Comparison of ENCODE assay signal across 1 cellular context in genomic region chr3:113745273-113746068, GRCh38.
TF ChIP-seq lines count a peak whose summit lies in the region.

No MANE protein-coding gene starts in this region.

TF ChIP-seq in HEK293, 187 proteins besides CTCF, POLR2A, EP300 and RAD21 (continued from another document and continues in another):
- TF ChIP-seq TCF7L2 (IDR thresholded peaks at IDR 0.05; ENCODE audit: borderline replicate concordance, low read depth, low read length): peak; percentile 79; the same call in 1 of the 2 replicates
- TF ChIP-seq ZNF140 (tag by site-specific recombination; IDR thresholded peaks at IDR 0.05): no peak
- no peak for TF ChIP-seq ZFP41 (tag by site-specific recombination; IDR thresholded peaks at IDR 0.05; ENCODE audit: borderline replicate concordance)
- TF ChIP-seq ZNF2 (tag by site-specific recombination; IDR thresholded peaks at IDR 0.05): 0 out of 2 replicates have a peak, but pooled peaks have one; percentile 65
- TF ChIP-seq, protein P1, sequence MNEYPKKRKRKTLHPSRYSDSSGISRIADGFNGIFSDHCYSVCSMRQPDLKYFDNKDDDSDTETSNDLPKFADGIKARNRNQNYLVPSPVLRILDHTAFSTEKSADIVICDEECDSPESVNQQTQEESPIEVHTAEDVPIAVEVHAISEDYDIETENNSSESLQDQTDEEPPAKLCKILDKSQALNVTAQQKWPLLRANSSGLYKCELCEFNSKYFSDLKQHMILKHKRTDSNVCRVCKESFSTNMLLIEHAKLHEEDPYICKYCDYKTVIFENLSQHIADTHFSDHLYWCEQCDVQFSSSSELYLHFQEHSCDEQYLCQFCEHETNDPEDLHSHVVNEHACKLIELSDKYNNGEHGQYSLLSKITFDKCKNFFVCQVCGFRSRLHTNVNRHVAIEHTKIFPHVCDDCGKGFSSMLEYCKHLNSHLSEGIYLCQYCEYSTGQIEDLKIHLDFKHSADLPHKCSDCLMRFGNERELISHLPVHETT (tag by site-specific recombination; IDR thresholded peaks at IDR 0.05): no peak
- no peak; the same call in 1 of the 2 replicates for TF ChIP-seq SP7 (tag by site-specific recombination; IDR thresholded peaks at IDR 0.05)
- TF ChIP-seq SP2 (tag by site-specific recombination; IDR thresholded peaks at IDR 0.05): no peak
- TF ChIP-seq, protein P2, sequence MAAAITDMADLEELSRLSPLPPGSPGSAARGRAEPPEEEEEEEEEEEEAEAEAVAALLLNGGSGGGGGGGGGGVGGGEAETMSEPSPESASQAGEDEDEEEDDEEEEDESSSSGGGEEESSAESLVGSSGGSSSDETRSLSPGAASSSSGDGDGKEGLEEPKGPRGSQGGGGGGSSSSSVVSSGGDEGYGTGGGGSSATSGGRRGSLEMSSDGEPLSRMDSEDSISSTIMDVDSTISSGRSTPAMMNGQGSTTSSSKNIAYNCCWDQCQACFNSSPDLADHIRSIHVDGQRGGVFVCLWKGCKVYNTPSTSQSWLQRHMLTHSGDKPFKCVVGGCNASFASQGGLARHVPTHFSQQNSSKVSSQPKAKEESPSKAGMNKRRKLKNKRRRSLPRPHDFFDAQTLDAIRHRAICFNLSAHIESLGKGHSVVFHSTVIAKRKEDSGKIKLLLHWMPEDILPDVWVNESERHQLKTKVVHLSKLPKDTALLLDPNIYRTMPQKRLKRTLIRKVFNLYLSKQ (tag by site-specific recombination; IDR thresholded peaks at IDR 0.05; ENCODE audit: borderline replicate concordance): no peak
- TF ChIP-seq KLF16 (tag by site-specific recombination; IDR thresholded peaks at IDR 0.05): no peak
- TF ChIP-seq, protein P3, sequence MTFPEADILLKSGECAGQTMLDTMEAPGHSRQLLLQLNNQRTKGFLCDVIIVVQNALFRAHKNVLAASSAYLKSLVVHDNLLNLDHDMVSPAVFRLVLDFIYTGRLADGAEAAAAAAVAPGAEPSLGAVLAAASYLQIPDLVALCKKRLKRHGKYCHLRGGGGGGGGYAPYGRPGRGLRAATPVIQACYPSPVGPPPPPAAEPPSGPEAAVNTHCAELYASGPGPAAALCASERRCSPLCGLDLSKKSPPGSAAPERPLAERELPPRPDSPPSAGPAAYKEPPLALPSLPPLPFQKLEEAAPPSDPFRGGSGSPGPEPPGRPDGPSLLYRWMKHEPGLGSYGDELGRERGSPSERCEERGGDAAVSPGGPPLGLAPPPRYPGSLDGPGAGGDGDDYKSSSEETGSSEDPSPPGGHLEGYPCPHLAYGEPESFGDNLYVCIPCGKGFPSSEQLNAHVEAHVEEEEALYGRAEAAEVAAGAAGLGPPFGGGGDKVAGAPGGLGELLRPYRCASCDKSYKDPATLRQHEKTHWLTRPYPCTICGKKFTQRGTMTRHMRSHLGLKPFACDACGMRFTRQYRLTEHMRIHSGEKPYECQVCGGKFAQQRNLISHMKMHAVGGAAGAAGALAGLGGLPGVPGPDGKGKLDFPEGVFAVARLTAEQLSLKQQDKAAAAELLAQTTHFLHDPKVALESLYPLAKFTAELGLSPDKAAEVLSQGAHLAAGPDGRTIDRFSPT (tag by site-specific recombination; IDR thresholded peaks at IDR 0.05): 0 out of 2 replicates have a peak, but pooled peaks have one; percentile 28
- no peak for TF ChIP-seq ZNF707 (tag by site-specific recombination; IDR thresholded peaks at IDR 0.05)
- TF ChIP-seq GLIS1 (tag by site-specific recombination; IDR thresholded peaks at IDR 0.05): 0 out of 2 replicates have a peak, but pooled peaks have one; percentile 4
- no peak for TF ChIP-seq ZFP3 (tag by site-specific recombination; IDR thresholded peaks at IDR 0.05; ENCODE audit: low read depth)
- no peak for TF ChIP-seq ZSCAN30 (tag by site-specific recombination; IDR thresholded peaks at IDR 0.05)
- TF ChIP-seq GLIS2 (tag by site-specific recombination; IDR thresholded peaks at IDR 0.05): peak; percentile 61
- TF ChIP-seq ZNF792 (tag by site-specific recombination; IDR thresholded peaks at IDR 0.05): no peak
- 0 out of 2 replicates have a peak, but pooled peaks have one; percentile 16 for TF ChIP-seq TRIM28 (IDR thresholded peaks at IDR 0.05; ENCODE audit: borderline replicate concordance, low read length)
- no peak for TF ChIP-seq ZNF19 (tag by site-specific recombination; IDR thresholded peaks at IDR 0.05; ENCODE audit: low read depth)
- TF ChIP-seq OVOL3 (tag by site-specific recombination; IDR thresholded peaks at IDR 0.05): no peak
- TF ChIP-seq ZNF600 (tag by site-specific recombination; IDR thresholded peaks at IDR 0.05): no peak; the same call in 1 of the 2 replicates
- TF ChIP-seq, protein P4, sequence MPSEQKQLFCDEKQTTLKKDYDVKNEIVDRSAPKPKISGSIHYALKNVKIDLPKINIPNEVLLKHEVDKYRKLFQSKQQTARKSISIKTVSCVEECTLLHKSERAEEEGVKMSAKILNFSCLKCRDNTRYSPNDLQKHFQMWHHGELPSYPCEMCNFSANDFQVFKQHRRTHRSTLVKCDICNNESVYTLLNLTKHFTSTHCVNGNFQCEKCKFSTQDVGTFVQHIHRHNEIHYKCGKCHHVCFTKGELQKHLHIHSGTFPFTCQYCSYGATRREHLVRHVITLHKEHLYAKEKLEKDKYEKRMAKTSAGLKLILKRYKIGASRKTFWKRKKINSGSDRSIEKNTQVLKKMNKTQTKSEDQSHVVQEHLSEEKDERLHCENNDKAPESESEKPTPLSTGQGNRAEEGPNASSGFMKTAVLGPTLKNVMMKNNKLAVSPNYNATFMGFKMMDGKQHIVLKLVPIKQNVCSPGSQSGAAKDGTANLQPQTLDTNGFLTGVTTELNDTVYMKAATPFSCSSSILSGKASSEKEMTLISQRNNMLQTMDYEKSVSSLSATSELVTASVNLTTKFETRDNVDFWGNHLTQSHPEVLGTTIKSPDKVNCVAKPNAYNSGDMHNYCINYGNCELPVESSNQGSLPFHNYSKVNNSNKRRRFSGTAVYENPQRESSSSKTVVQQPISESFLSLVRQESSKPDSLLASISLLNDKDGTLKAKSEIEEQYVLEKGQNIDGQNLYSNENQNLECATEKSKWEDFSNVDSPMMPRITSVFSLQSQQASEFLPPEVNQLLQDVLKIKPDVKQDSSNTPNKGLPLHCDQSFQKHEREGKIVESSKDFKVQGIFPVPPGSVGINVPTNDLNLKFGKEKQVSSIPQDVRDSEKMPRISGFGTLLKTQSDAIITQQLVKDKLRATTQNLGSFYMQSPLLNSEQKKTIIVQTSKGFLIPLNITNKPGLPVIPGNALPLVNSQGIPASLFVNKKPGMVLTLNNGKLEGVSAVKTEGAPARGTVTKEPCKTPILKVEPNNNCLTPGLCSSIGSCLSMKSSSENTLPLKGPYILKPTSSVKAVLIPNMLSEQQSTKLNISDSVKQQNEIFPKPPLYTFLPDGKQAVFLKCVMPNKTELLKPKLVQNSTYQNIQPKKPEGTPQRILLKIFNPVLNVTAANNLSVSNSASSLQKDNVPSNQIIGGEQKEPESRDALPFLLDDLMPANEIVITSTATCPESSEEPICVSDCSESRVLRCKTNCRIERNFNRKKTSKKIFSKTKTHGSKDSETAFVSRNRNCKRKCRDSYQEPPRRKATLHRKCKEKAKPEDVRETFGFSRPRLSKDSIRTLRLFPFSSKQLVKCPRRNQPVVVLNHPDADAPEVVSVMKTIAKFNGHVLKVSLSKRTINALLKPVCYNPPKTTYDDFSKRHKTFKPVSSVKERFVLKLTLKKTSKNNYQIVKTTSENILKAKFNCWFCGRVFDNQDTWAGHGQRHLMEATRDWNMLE (tag by site-specific recombination; conservative IDR thresholded peaks at IDR 0.05; ENCODE audit: low read depth): no peak
- no peak for TF ChIP-seq ZNF211 (tag by site-specific recombination; IDR thresholded peaks at IDR 0.05; ENCODE audit: low read depth)
- TF ChIP-seq ZBTB48 (tag by site-specific recombination; IDR thresholded peaks at IDR 0.05): no peak; the same call in 1 of the 2 replicates
- peak; percentile 5 for TF ChIP-seq ZFHX2 (tag by site-specific recombination; conservative IDR thresholded peaks at IDR 0.05)
- TF ChIP-seq ZNF654 (tag by site-specific recombination; IDR thresholded peaks at IDR 0.05; ENCODE audit: low read depth): peak; percentile 76
- 0 out of 2 replicates have a peak, but pooled peaks have one; percentile 21 for TF ChIP-seq ZNF561 (tag by site-specific recombination; IDR thresholded peaks at IDR 0.05; ENCODE audit: borderline replicate concordance)
- TF ChIP-seq ZNF585B (tag by site-specific recombination; IDR thresholded peaks at IDR 0.05): no peak
- TF ChIP-seq ZNF571 (tag by site-specific recombination; IDR thresholded peaks at IDR 0.05): no peak
- no peak for TF ChIP-seq ZEB2 (tag by site-specific recombination; IDR thresholded peaks at IDR 0.05)
- no peak for TF ChIP-seq BCL11A (tag by site-specific recombination; IDR thresholded peaks at IDR 0.05; ENCODE audit: low read depth)
- peak; percentile 10; the same call in 1 of the 2 replicates for TF ChIP-seq ZXDB (tag by site-specific recombination; IDR thresholded peaks at IDR 0.05)
- no peak; the same call in 1 of the 2 replicates for TF ChIP-seq ZNF843 (tag by site-specific recombination; IDR thresholded peaks at IDR 0.05)
- TF ChIP-seq MEIS1 (CRISPR knock-in tag; IDR thresholded peaks at IDR 0.05; ENCODE audit: borderline replicate concordance): no peak
- TF ChIP-seq ZNF530 (tag by site-specific recombination; IDR thresholded peaks at IDR 0.05; ENCODE audit: low read depth): no peak
- TF ChIP-seq ZNF184 (tag by site-specific recombination; IDR thresholded peaks at IDR 0.05): no peak
- no peak for TF ChIP-seq ZNF404 (tag by site-specific recombination; IDR thresholded peaks at IDR 0.05)
- no peak for TF ChIP-seq ZNF645 (tag by site-specific recombination; IDR thresholded peaks at IDR 0.05)
- 0 out of 2 replicates have a peak, but pooled peaks have one; percentile 11 for TF ChIP-seq ZIC2 (tag by site-specific recombination; IDR thresholded peaks at IDR 0.05)
- TF ChIP-seq ZNF292 (tag by site-specific recombination; IDR thresholded peaks at IDR 0.05; ENCODE audit: borderline replicate concordance, low read depth): no peak
- TF ChIP-seq, protein P5, sequence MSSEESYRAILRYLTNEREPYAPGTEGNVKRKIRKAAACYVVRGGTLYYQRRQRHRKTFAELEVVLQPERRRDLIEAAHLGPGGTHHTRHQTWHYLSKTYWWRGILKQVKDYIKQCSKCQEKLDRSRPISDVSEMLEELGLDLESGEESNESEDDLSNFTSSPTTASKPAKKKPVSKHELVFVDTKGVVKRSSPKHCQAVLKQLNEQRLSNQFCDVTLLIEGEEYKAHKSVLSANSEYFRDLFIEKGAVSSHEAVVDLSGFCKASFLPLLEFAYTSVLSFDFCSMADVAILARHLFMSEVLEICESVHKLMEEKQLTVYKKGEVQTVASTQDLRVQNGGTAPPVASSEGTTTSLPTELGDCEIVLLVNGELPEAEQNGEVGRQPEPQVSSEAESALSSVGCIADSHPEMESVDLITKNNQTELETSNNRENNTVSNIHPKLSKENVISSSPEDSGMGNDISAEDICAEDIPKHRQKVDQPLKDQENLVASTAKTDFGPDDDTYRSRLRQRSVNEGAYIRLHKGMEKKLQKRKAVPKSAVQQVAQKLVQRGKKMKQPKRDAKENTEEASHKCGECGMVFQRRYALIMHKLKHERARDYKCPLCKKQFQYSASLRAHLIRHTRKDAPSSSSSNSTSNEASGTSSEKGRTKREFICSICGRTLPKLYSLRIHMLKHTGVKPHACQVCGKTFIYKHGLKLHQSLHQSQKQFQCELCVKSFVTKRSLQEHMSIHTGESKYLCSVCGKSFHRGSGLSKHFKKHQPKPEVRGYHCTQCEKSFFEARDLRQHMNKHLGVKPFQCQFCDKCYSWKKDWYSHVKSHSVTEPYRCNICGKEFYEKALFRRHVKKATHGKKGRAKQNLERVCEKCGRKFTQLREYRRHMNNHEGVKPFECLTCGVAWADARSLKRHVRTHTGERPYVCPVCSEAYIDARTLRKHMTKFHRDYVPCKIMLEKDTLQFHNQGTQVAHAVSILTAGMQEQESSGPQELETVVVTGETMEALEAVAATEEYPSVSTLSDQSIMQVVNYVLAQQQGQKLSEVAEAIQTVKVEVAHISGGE (tag by site-specific recombination; conservative IDR thresholded peaks at IDR 0.05; ENCODE audit: low read depth): 0 out of 2 replicates have a peak, but pooled peaks have one; percentile 9
- peak; percentile 50 for TF ChIP-seq ZNF335 (tag by site-specific recombination; conservative IDR thresholded peaks at IDR 0.05)
- TF ChIP-seq ZNF121 (tag by site-specific recombination; IDR thresholded peaks at IDR 0.05): no peak
- TF ChIP-seq ZNF501 (tag by site-specific recombination; IDR thresholded peaks at IDR 0.05): 0 out of 2 replicates have a peak, but pooled peaks have one; percentile 41
- TF ChIP-seq ZNF394 (tag by site-specific recombination; IDR thresholded peaks at IDR 0.05; ENCODE audit: borderline replicate concordance): no peak
- no peak for TF ChIP-seq ZBTB6 (tag by site-specific recombination; IDR thresholded peaks at IDR 0.05)
- TF ChIP-seq, protein P6, sequence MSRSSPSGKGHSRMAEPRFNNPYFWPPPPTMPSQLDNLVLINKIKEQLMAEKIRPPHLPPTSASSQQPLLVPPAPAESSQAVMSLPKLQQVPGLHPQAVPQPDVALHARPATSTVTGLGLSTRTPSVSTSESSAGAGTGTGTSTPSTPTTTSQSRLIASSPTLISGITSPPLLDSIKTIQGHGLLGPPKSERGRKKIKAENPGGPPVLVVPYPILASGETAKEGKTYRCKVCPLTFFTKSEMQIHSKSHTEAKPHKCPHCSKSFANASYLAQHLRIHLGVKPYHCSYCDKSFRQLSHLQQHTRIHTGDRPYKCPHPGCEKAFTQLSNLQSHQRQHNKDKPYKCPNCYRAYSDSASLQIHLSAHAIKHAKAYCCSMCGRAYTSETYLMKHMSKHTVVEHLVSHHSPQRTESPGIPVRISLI (tag by site-specific recombination; IDR thresholded peaks at IDR 0.05): no peak
- no peak for TF ChIP-seq ZNF311 (tag by site-specific recombination; IDR thresholded peaks at IDR 0.05; ENCODE audit: borderline replicate concordance)
